Comparison of ENCODE assay signal across 1 cellular context in genomic region chr1:109979489-109980091, GRCh38.
TF ChIP-seq lines count a peak whose summit lies in the region.

No MANE protein-coding gene starts in this region.

TF ChIP-seq in K562, 482 proteins besides CTCF, POLR2A, EP300 and RAD21 (continued from another document and continues in another):
- peak; percentile 80 for TF ChIP-seq TFE3 (CRISPR knock-in tag; IDR thresholded peaks at IDR 0.05)
- TF ChIP-seq GTF2B (IDR thresholded peaks at IDR 0.05; ENCODE audit: extremely low read depth, insufficient read length), result no peak
- TF ChIP-seq KLF1 (tag; IDR thresholded peaks at IDR 0.05), result no peak
- TF ChIP-seq SIRT6 (IDR thresholded peaks at IDR 0.05; ENCODE audit: low read depth, low read length), result no peak
- TF ChIP-seq CC2D1A (IDR thresholded peaks at IDR 0.05), result no peak; the same call in 1 of the 2 replicates
- TF ChIP-seq ARNT (IDR thresholded peaks at IDR 0.05), result peak in 1 of 2 experiments; percentile 71; a peak in 1 of 4 replicates
- TF ChIP-seq KDM4B (IDR thresholded peaks at IDR 0.05; ENCODE audit: borderline replicate concordance in 2 of 2, low read depth in 1 of 2), result no peak
- TF ChIP-seq PBX2 (CRISPR knock-in tag; IDR thresholded peaks at IDR 0.05; ENCODE audit: low read depth), result no peak
- TF ChIP-seq PBX2 (tag; conservative IDR thresholded peaks at IDR 0.05; ENCODE audit: low read depth), result 0 out of 2 replicates have a peak, but pooled peaks have one; percentile 5
- TF ChIP-seq HEY1 (CRISPR knock-in tag; IDR thresholded peaks at IDR 0.05; ENCODE audit: borderline replicate concordance), result no peak
- TF ChIP-seq SLC30A9 (CRISPR knock-in tag; IDR thresholded peaks at IDR 0.05), result no peak
- no peak for TF ChIP-seq SMARCB1 (IDR thresholded peaks at IDR 0.05; ENCODE audit: insufficient read length, low read depth)
- peak; percentile 87 for TF ChIP-seq TCF3 (CRISPR knock-in tag; IDR thresholded peaks at IDR 0.05)
- TF ChIP-seq SP1 (CRISPR knock-in tag; IDR thresholded peaks at IDR 0.05), result no peak
- no peak for TF ChIP-seq DNMT1 (IDR thresholded peaks at IDR 0.05)
- TF ChIP-seq MAFK (IDR thresholded peaks at IDR 0.05; ENCODE audit: low read length), result peak; percentile 70
- TF ChIP-seq ILK (tag; IDR thresholded peaks at IDR 0.05; ENCODE audit: borderline replicate concordance, low read depth), result no peak
- TF ChIP-seq ZNF707 (CRISPR knock-in tag; conservative IDR thresholded peaks at IDR 0.05), result peak; percentile 75
- TF ChIP-seq KDM5B (IDR thresholded peaks at IDR 0.05; ENCODE audit: insufficient replicate concordance, low read depth, low read length), result no peak
- no peak for TF ChIP-seq BCL6 (CRISPR knock-in tag; IDR thresholded peaks at IDR 0.05)
- TF ChIP-seq ETV5 (CRISPR knock-in tag; IDR thresholded peaks at IDR 0.05; ENCODE audit: low read depth), result 0 out of 2 replicates have a peak, but pooled peaks have one; percentile 39
- TF ChIP-seq STAT5A (IDR thresholded peaks at IDR 0.05; ENCODE audit: borderline replicate concordance, low read length), result no peak
- TF ChIP-seq BRF2 (IDR thresholded peaks at IDR 0.05; ENCODE audit: borderline replicate concordance, insufficient read depth, insufficient read length), result no peak
- no peak for TF ChIP-seq ZNF668 (CRISPR knock-in tag; IDR thresholded peaks at IDR 0.05)
- TF ChIP-seq CGGBP1 (CRISPR knock-in tag; IDR thresholded peaks at IDR 0.05), result no peak
- no peak for TF ChIP-seq ZNF695 (CRISPR knock-in tag; IDR thresholded peaks at IDR 0.05)
- TF ChIP-seq TSC22D4 (tag; IDR thresholded peaks at IDR 0.05), result no peak
- no peak for TF ChIP-seq CHAMP1 (IDR thresholded peaks at IDR 0.05)
- no peak for TF ChIP-seq ZBED1 (IDR thresholded peaks at IDR 0.05)
- TF ChIP-seq TGIF2 (CRISPR knock-in tag; IDR thresholded peaks at IDR 0.05), result no peak
- no peak for TF ChIP-seq NFIX (CRISPR knock-in tag; IDR thresholded peaks at IDR 0.05; ENCODE audit: low read depth)
- peak in 1 of 2 experiments; percentile 85; a peak in 2 of 4 replicates for TF ChIP-seq HDAC1 (IDR thresholded peaks at IDR 0.05)
- no peak for TF ChIP-seq ZC3H4 (CRISPR knock-in tag; IDR thresholded peaks at IDR 0.05; ENCODE audit: borderline replicate concordance)
- TF ChIP-seq BRCA1 (IDR thresholded peaks at IDR 0.05), result no peak
- no peak for TF ChIP-seq BRCA1 (CRISPR knock-in tag; IDR thresholded peaks at IDR 0.05)
- TF ChIP-seq COPS2 (conservative IDR thresholded peaks at IDR 0.05), result no peak
- no peak for TF ChIP-seq ILF3 (IDR thresholded peaks at IDR 0.05; ENCODE audit: borderline replicate concordance)
- TF ChIP-seq ZNF395 (CRISPR knock-in tag; IDR thresholded peaks at IDR 0.05), result peak; percentile 98
- peak; percentile 65; the same call in 1 of the 2 replicates for TF ChIP-seq NBN (IDR thresholded peaks at IDR 0.05; ENCODE audit: low read depth)
- no peak for TF ChIP-seq ZNF140 (CRISPR knock-in tag; IDR thresholded peaks at IDR 0.05)
- TF ChIP-seq ZBTB9 (CRISPR knock-in tag; IDR thresholded peaks at IDR 0.05), result 0 out of 2 replicates have a peak, but pooled peaks have one; percentile 29
- no peak for TF ChIP-seq DLX4 (CRISPR knock-in tag; IDR thresholded peaks at IDR 0.05)
- peak in 1 of 3 experiments; percentile 41 for TF ChIP-seq YY1 (IDR thresholded peaks at IDR 0.05; ENCODE audit: borderline replicate concordance in 1 of 3, control insufficient read depth in 1 of 3, extremely low read depth in 1 of 3, insufficient read depth in 3 of 3, insufficient read length in 1 of 3, insufficient replicate concordance in 2 of 3, low read depth in 1 of 3, low read length in 2 of 3)
- peak; percentile 79 for TF ChIP-seq DMBX1 (CRISPR knock-in tag; IDR thresholded peaks at IDR 0.05; ENCODE audit: borderline replicate concordance)
- TF ChIP-seq CHD1 (IDR thresholded peaks at IDR 0.05; ENCODE audit: low read length), result no peak
- TF ChIP-seq CBFA2T2 (conservative IDR thresholded peaks at IDR 0.05), result peak; percentile 83
- no peak for TF ChIP-seq ZNF398 (CRISPR knock-in tag; IDR thresholded peaks at IDR 0.05)
- no peak for TF ChIP-seq ZNF23 (CRISPR knock-in tag; IDR thresholded peaks at IDR 0.05)
- no peak for TF ChIP-seq SIX5 (IDR thresholded peaks at IDR 0.05; ENCODE audit: borderline replicate concordance in 1 of 2, insufficient read depth in 1 of 2, low read depth in 1 of 2, low read length in 2 of 2)
- no peak for TF ChIP-seq ZNF77 (CRISPR knock-in tag; IDR thresholded peaks at IDR 0.05)
- TF ChIP-seq ZNF24 (IDR thresholded peaks at IDR 0.05), result no peak; the same call in 1 of the 2 replicates
- no peak for TF ChIP-seq POLR2B (IDR thresholded peaks at IDR 0.05; ENCODE audit: low read depth, partially characterized antibody)
- TF ChIP-seq ZNF41 (CRISPR knock-in tag; conservative IDR thresholded peaks at IDR 0.05), result no peak; the same call in 1 of the 2 replicates
- TF ChIP-seq ZNF507 (tag; conservative IDR thresholded peaks at IDR 0.05), result no peak
- TF ChIP-seq SNIP1 (IDR thresholded peaks at IDR 0.05; ENCODE audit: low read depth), result no peak
- no peak for TF ChIP-seq SIN3B (IDR thresholded peaks at IDR 0.05; ENCODE audit: low read depth)
- no peak for TF ChIP-seq HNRNPUL1 (IDR thresholded peaks at IDR 0.05; ENCODE audit: low read length)
- no peak for TF ChIP-seq SAP30 (IDR thresholded peaks at IDR 0.05; ENCODE audit: borderline replicate concordance, insufficient read depth, low read depth, low read length, poor library complexity, severe bottlenecking)
- TF ChIP-seq NCOR1 (IDR thresholded peaks at IDR 0.05), result peak; percentile 79
- no peak for TF ChIP-seq MXD1 (CRISPR knock-in tag; IDR thresholded peaks at IDR 0.05; ENCODE audit: borderline replicate concordance, poor library complexity, severe bottlenecking)
- no peak for TF ChIP-seq FUS (optimal IDR thresholded peaks at IDR 0.05; ENCODE audit: low read depth, low read length)
- TF ChIP-seq CBX3 (IDR thresholded peaks at IDR 0.05; ENCODE audit: borderline replicate concordance in 1 of 2, low read length in 2 of 2), result peak in 1 of 2 experiments; percentile 73; a peak in 1 of 3 replicates
